Comparison of ENCODE assay signal across 12 cellular contexts in the genomic region with DNA sequence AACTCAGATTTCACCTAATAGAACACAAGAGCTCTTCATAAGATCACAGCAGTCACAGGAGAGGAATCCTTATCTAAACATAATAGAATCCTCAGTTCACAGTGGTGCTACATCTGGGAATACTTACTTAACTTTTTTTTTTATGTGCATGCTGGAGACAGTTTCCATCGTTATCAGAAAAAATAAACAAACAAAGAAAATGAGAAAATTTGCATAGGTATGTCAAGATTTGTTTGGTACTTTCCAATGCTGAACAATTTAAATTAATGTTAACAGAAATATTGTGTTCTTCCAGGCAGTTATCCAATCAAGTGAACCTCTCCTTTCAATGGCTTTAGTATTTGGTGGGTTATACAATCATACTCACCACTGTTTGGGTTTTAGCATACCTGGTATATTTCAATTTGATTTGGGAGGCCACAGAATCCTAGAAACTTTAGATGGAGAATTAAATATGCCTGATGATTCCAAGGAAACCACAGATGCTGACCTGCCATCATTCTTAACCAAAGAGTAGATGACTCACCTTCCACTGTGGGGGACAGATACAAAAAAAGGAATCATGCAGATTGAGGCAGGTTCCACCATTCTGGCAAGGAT. TPM values are rescaled to one million over a fixed set of nuclear protein-coding genes. Genes with fewer than 3 reads are reported as not detected.
A peak's percentile ranks its signal among the peaks of the same experiment; 100 is the strongest.
DNase-seq lines count a peak whose midpoint lies in the region; ATAC-seq and TF ChIP-seq lines count a peak whose summit lies in the region.
"Had no signal": no experiment of that assay in that cellular context is flagged by ENCODE, and none has a peak within 500 bp of the region (broad histone marks: within the 10 kb centered on the region; RNA-seq: fewer than 3 reads in every experiment).

No MANE protein-coding gene starts in this region.

- H3K4me3 ChIP-seq in HUES64 (ENCODE audit: low read length): no peak overlapping the region
- no peak overlapping the region for H3K4me3 ChIP-seq in kidney epithelial cell (ENCODE audit: low read depth, low read length)
- H3K4me3 ChIP-seq: BLaER1 treated with 17β-estradiol and CSF1 and Interleukin-3, amounts not matched to agents 10 nM and 100 nM; vagina had no signal

- no CpG with 5 or more reads among the region's 1 CpG for WGBS in HUES64

- H3K27me3 ChIP-seq in HUES64 (ENCODE audit: insufficient read depth, low read length) (no peaks in the 10 kb centered on the region), kidney epithelial cell (ENCODE audit: control insufficient read depth, insufficient read depth, low read length) (no peaks in the 10 kb centered on the region)
- H3K27me3 ChIP-seq: BLaER1 treated with 17β-estradiol and CSF1 and Interleukin-3, amounts not matched to agents 10 nM and 100 nM; vagina had no signal

- H3K36me3 ChIP-seq in HUES64 (ENCODE audit: insufficient read depth, low read length) (no peaks in the 10 kb centered on the region), kidney epithelial cell (ENCODE audit: control insufficient read depth, insufficient read depth, low read length) (no peaks in the 10 kb centered on the region)
- H3K36me3 ChIP-seq: BLaER1 treated with 17β-estradiol and CSF1 and Interleukin-3, amounts not matched to agents 10 nM and 100 nM; vagina had no signal

- H3K4me1 ChIP-seq in HUES64 (ENCODE audit: insufficient read depth, low read length): peaks cover 17% of the 10 kb centered on the region
- H3K4me1 ChIP-seq: vagina had no signal

- TF ChIP-seq CTCF in AG09319 (IDR thresholded peaks at IDR 0.05; ENCODE audit: low read depth, low read length) (no peak), kidney epithelial cell (IDR thresholded peaks at IDR 0.05; ENCODE audit: insufficient read depth, low read length, poor library complexity, severe bottlenecking) (no peak)

- DNase-seq in AG09319 (ENCODE audit: extremely low read depth, low read depth) (peak; percentile 86), brain pericyte (ENCODE audit: low read depth, low spot score) (peak; percentile 47), kidney epithelial cell (ENCODE audit: low read depth) (peak; percentile 41), NCI-H524 (lab: John Stamatoyannopoulos, UW) (no peak)
- DNase-seq: naive B cell, T-helper 9 cell had no signal

- H3K9me3 ChIP-seq in HUES64 (ENCODE audit: insufficient read depth, low read depth, low read length): no peaks in the 10 kb centered on the region
- H3K9me3 ChIP-seq: BLaER1 treated with 17β-estradiol and CSF1 and Interleukin-3, amounts not matched to agents 10 nM and 100 nM; vagina had no signal

- no peak overlapping the region; the same call in 1 of the 2 replicates for H3K9ac ChIP-seq in HUES64 (ENCODE audit: low read depth, low read length)
- H3K9ac ChIP-seq: BLaER1 treated with 17β-estradiol and CSF1 and Interleukin-3, amounts not matched to agents 10 nM and 100 nM had no signal

- ATAC-seq in GM18517 (IDR thresholded peaks at IDR 0.05; ENCODE audit: unreplicated experiment) (no peak), HG03565 (IDR thresholded peaks at IDR 0.05; ENCODE audit: unreplicated experiment) (no peak), HG03159 (IDR thresholded peaks at IDR 0.05; ENCODE audit: unreplicated experiment) (no peak)

- H3K27ac ChIP-seq in HUES64 (ENCODE audit: low read depth, low read length): peak overlapping the region; percentile 5; the same call in 1 of the 2 replicates
- H3K27ac ChIP-seq: BLaER1 treated with 17β-estradiol and CSF1 and Interleukin-3, amounts not matched to agents 10 nM and 100 nM; vagina had no signal

RNA-seq across cellular contexts. Expression of gene CUBN, which starts 6.4 kb away (rescaled TPM):
- 0.45 TPM for polyA plus RNA-seq in HUES64 (2013, experiment 1 of 2)
- 0.44 TPM for polyA plus RNA-seq in HUES64 (2013, experiment 2 of 2)
- total RNA-seq in kidney epithelial cell: 1.3 and 4.1 TPM in 2 replicates

Comparison
In these comparisons a context has a peak if more than half of its experiments do, and no peak if none do; other contexts are left out.
1. DNase-seq: peak in AG09319 (single experiment), brain pericyte (single experiment) and kidney epithelial cell (single experiment); none in NCI-H524 (0 of 2).